ENCODE assay signal across 1 cellular context in genomic region chr6:90212274-90212673, GRCh38.
TF ChIP-seq lines count a peak whose summit lies in the region.

No MANE protein-coding gene starts in this region.

TF ChIP-seq in HEK293, 187 proteins besides CTCF, POLR2A, EP300 and RAD21:
- TF ChIP-seq ZNF24 (tag by site-specific recombination; IDR thresholded peaks at IDR 0.05) = no peak
- no peak for TF ChIP-seq PRDM4 (tag by site-specific recombination; IDR thresholded peaks at IDR 0.05)
- TF ChIP-seq KLF9 (tag by site-specific recombination; IDR thresholded peaks at IDR 0.05; ENCODE audit: low read depth) = no peak
- TF ChIP-seq ZNF223 (tag by site-specific recombination; IDR thresholded peaks at IDR 0.05) = no peak
- no peak for TF ChIP-seq ZBTB26 (tag by site-specific recombination; optimal IDR thresholded peaks at IDR 0.05)
- TF ChIP-seq ZNF148 (tag by site-specific recombination; IDR thresholded peaks at IDR 0.05; ENCODE audit: borderline replicate concordance) = no peak
- no peak for TF ChIP-seq ZNF585B (tag by site-specific recombination; IDR thresholded peaks at IDR 0.05)
